Comparison of ENCODE assay signal across 2 cellular contexts in the genomic region with DNA sequence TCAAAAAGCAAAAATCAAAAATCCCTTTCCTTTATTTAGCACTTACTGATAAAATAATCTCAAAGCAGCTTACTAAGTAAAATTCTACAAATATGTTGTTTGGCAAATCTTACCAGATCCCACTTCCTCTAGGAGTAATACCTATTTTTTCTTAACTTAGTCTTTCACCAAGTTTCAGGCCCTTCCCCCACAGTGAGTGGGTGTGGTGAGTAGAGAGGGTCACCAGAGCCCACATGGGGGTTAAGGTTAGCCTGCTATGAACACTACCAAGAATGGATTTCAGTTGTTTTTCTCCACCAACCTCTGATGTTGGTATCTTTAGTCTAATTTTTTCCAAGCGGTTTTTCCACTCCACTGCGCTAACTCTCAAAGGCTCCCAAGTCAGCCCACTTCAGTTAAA.
TF ChIP-seq lines count a peak whose summit lies in the region.

No MANE protein-coding gene starts in this region.

TF ChIP-seq in K562, 482 proteins besides CTCF, POLR2A, EP300 and RAD21:
- TF ChIP-seq SREBF2 (CRISPR knock-in tag; IDR thresholded peaks at IDR 0.05) (no peak), EGR1 (conservative IDR thresholded peaks at IDR 0.05) (peak; percentile 59)
- TF ChIP-seq, protein P1, sequence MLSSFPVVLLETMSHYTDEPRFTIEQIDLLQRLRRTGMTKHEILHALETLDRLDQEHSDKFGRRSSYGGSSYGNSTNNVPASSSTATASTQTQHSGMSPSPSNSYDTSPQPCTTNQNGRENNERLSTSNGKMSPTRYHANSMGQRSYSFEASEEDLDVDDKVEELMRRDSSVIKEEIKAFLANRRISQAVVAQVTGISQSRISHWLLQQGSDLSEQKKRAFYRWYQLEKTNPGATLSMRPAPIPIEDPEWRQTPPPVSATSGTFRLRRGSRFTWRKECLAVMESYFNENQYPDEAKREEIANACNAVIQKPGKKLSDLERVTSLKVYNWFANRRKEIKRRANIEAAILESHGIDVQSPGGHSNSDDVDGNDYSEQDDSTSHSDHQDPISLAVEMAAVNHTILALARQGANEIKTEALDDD (IDR thresholded peaks at IDR 0.05) = peak; percentile 76; the same call in 1 of the 2 replicates
- TF ChIP-seq, protein P2, sequence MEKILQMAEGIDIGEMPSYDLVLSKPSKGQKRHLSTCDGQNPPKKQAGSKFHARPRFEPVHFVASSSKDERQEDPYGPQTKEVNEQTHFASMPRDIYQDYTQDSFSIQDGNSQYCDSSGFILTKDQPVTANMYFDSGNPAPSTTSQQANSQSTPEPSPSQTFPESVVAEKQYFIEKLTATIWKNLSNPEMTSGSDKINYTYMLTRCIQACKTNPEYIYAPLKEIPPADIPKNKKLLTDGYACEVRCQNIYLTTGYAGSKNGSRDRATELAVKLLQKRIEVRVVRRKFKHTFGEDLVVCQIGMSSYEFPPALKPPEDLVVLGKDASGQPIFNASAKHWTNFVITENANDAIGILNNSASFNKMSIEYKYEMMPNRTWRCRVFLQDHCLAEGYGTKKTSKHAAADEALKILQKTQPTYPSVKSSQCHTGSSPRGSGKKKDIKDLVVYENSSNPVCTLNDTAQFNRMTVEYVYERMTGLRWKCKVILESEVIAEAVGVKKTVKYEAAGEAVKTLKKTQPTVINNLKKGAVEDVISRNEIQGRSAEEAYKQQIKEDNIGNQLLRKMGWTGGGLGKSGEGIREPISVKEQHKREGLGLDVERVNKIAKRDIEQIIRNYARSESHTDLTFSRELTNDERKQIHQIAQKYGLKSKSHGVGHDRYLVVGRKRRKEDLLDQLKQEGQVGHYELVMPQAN (IDR thresholded peaks at IDR 0.05; ENCODE audit: borderline replicate concordance) = no peak
- TF ChIP-seq, protein P3, sequence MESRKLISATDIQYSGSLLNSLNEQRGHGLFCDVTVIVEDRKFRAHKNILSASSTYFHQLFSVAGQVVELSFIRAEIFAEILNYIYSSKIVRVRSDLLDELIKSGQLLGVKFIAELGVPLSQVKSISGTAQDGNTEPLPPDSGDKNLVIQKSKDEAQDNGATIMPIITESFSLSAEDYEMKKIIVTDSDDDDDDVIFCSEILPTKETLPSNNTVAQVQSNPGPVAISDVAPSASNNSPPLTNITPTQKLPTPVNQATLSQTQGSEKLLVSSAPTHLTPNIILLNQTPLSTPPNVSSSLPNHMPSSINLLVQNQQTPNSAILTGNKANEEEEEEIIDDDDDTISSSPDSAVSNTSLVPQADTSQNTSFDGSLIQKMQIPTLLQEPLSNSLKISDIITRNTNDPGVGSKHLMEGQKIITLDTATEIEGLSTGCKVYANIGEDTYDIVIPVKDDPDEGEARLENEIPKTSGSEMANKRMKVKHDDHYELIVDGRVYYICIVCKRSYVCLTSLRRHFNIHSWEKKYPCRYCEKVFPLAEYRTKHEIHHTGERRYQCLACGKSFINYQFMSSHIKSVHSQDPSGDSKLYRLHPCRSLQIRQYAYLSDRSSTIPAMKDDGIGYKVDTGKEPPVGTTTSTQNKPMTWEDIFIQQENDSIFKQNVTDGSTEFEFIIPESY (CRISPR knock-in tag; IDR thresholded peaks at IDR 0.05) = peak; percentile 41; the same call in 1 of the 2 replicates

TF ChIP-seq in WTC11, 78 proteins besides CTCF, POLR2A, EP300 and RAD21:
- no peak for TF ChIP-seq NR2C2 (CRISPR knock-in tag; IDR thresholded peaks at IDR 0.05)
- TF ChIP-seq, protein P4, sequence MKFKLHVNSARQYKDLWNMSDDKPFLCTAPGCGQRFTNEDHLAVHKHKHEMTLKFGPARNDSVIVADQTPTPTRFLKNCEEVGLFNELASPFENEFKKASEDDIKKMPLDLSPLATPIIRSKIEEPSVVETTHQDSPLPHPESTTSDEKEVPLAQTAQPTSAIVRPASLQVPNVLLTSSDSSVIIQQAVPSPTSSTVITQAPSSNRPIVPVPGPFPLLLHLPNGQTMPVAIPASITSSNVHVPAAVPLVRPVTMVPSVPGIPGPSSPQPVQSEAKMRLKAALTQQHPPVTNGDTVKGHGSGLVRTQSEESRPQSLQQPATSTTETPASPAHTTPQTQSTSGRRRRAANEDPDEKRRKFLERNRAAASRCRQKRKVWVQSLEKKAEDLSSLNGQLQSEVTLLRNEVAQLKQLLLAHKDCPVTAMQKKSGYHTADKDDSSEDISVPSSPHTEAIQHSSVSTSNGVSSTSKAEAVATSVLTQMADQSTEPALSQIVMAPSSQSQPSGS (CRISPR knock-in tag; IDR thresholded peaks at IDR 0.05; ENCODE audit: borderline replicate concordance, low read depth) = no peak
- TF ChIP-seq ESRRA (CRISPR knock-in tag; IDR thresholded peaks at IDR 0.05; ENCODE audit: borderline replicate concordance) = no peak
- no peak for TF ChIP-seq NR3C1 (CRISPR knock-in tag; conservative IDR thresholded peaks at IDR 0.05; ENCODE audit: low read depth)
- TF ChIP-seq, protein P5, sequence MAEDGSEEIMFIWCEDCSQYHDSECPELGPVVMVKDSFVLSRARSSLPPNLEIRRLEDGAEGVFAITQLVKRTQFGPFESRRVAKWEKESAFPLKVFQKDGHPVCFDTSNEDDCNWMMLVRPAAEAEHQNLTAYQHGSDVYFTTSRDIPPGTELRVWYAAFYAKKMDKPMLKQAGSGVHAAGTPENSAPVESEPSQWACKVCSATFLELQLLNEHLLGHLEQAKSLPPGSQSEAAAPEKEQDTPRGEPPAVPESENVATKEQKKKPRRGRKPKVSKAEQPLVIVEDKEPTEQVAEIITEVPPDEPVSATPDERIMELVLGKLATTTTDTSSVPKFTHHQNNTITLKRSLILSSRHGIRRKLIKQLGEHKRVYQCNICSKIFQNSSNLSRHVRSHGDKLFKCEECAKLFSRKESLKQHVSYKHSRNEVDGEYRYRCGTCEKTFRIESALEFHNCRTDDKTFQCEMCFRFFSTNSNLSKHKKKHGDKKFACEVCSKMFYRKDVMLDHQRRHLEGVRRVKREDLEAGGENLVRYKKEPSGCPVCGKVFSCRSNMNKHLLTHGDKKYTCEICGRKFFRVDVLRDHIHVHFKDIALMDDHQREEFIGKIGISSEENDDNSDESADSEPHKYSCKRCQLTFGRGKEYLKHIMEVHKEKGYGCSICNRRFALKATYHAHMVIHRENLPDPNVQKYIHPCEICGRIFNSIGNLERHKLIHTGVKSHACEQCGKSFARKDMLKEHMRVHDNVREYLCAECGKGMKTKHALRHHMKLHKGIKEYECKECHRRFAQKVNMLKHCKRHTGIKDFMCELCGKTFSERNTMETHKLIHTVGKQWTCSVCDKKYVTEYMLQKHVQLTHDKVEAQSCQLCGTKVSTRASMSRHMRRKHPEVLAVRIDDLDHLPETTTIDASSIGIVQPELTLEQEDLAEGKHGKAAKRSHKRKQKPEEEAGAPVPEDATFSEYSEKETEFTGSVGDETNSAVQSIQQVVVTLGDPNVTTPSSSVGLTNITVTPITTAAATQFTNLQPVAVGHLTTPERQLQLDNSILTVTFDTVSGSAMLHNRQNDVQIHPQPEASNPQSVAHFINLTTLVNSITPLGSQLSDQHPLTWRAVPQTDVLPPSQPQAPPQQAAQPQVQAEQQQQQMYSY (CRISPR knock-in tag; IDR thresholded peaks at IDR 0.05) = no peak
- no peak for TF ChIP-seq ZNF671 (CRISPR knock-in tag; IDR thresholded peaks at IDR 0.05)
- TF ChIP-seq, protein P6, sequence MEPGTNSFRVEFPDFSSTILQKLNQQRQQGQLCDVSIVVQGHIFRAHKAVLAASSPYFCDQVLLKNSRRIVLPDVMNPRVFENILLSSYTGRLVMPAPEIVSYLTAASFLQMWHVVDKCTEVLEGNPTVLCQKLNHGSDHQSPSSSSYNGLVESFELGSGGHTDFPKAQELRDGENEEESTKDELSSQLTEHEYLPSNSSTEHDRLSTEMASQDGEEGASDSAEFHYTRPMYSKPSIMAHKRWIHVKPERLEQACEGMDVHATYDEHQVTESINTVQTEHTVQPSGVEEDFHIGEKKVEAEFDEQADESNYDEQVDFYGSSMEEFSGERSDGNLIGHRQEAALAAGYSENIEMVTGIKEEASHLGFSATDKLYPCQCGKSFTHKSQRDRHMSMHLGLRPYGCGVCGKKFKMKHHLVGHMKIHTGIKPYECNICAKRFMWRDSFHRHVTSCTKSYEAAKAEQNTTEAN (CRISPR knock-in tag; IDR thresholded peaks at IDR 0.05) = no peak
- TF ChIP-seq ZNF138 (CRISPR knock-in tag; conservative IDR thresholded peaks at IDR 0.05) = no peak
- TF ChIP-seq SP1 (CRISPR knock-in tag; conservative IDR thresholded peaks at IDR 0.05) = no peak
- TF ChIP-seq NFE2L1 (CRISPR knock-in tag; IDR thresholded peaks at IDR 0.05) = no peak
- TF ChIP-seq ZNF263 (CRISPR knock-in tag; IDR thresholded peaks at IDR 0.05; ENCODE audit: low read depth) = no peak
- no peak for TF ChIP-seq JAZF1 (CRISPR knock-in tag; IDR thresholded peaks at IDR 0.05)
- TF ChIP-seq NFATC4 (CRISPR knock-in tag; IDR thresholded peaks at IDR 0.05) = no peak
- TF ChIP-seq, protein P7, sequence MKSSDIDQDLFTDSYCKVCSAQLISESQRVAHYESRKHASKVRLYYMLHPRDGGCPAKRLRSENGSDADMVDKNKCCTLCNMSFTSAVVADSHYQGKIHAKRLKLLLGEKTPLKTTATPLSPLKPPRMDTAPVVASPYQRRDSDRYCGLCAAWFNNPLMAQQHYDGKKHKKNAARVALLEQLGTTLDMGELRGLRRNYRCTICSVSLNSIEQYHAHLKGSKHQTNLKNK (CRISPR knock-in tag; IDR thresholded peaks at IDR 0.05) = no peak
TF ChIP-seq in WTC11: peak in this region for 0.
